9 cellular contexts compared by ENCODE assay signal in the genomic region with DNA sequence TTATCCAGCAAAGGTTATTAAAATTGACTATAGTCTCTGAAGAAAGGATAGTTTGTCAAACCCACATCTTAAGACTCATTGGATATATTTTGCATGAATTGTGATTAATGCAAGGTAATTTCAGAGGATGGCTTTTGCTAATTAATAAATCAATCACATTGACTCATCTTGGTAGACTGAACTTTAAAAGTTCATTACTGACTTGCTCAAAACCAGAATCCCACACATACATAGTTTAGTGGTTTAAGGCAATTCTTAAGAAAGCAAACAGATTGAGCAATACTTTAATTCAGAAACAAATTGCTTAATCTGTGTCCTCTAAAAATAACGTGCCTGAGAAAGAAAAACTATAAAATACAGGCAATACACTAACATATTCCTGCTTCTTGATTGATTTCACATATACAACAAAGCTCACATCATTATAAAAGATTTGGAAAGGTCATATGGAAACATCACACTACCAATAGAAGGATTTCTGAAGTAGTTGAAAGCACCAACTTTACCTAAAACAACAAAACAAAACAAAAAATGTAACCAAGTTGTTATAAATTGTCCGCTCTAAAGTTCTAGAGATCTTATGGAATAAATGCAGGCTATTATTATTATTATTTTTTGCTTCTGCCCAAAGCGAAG.
DNase-seq lines count a peak whose midpoint lies in the region; ATAC-seq and TF ChIP-seq lines count a peak whose summit lies in the region.
"Had no signal": no experiment of that assay in that cellular context is flagged by ENCODE, and none has a peak within 500 bp of the region (broad histone marks: within the 10 kb centered on the region; RNA-seq: fewer than 3 reads in every experiment).

No MANE protein-coding gene starts in this region.

- peaks cover 31 to 81% of the 10 kb centered on the region in 2 donors for H3K4me1 Mint-ChIP-seq in stimulated activated naive B cell treated with anti-CD40 and anti-IgM and Interleukin-4, amounts not matched to agents 10 μg/mL and 1 μg/mL and 100 μg/mL, for 72 hours

- H3K4me1 ChIP-seq in Peyer's patch (peaks cover 0 to 39% (median 19%) of the 10 kb centered on the region in 4 donors), ovary (ENCODE audit: insufficient read depth) (peaks cover 8% of the 10 kb centered on the region)

- peak overlapping the region in 3 of 4 donors; percentile 5 to 19 (median 17) for H3K27ac ChIP-seq in Peyer's patch
- H3K27ac ChIP-seq in ovary = peak overlapping the region in 1 of 2 donors; percentile 46
- H3K27ac ChIP-seq: 22Rv1 had no signal

- TF ChIP-seq CTCF in Peyer's patch (IDR thresholded peaks at IDR 0.05) (no peak), epithelial cell of esophagus (IDR thresholded peaks at IDR 0.05; ENCODE audit: insufficient read depth, low read depth, low read length, missing control alignments) (no peak), ovary (IDR thresholded peaks at IDR 0.05) (no peak)

- peak; percentile 49 to 54 for ATAC-seq in stimulated activated naive B cell treated with anti-CD40 and anti-IgM and Interleukin-4, amounts not matched to agents 10 μg/mL and 1 μg/mL and 100 μg/mL, for 72 hours (replicated peaks)
- no peak for ATAC-seq in HG03175 (IDR thresholded peaks at IDR 0.05; ENCODE audit: unreplicated experiment)
- ATAC-seq in GM18870 (IDR thresholded peaks at IDR 0.05; ENCODE audit: unreplicated experiment) = no peak

- no peaks in the 10 kb centered on the region for H3K27me3 Mint-ChIP-seq in stimulated activated naive B cell treated with anti-CD40 and anti-IgM and Interleukin-4, amounts not matched to agents 10 μg/mL and 1 μg/mL and 100 μg/mL, for 72 hours

- 44 to 60% (median 44%) methylated on average over 3 of the region's 3 CpGs for WGBS in ovary, 3 donors

- TF ChIP-seq POLR2A in Peyer's patch (IDR thresholded peaks at IDR 0.05) (no peak), ovary (IDR thresholded peaks at IDR 0.05) (no peak)

- H3K27me3 ChIP-seq in Peyer's patch (no peaks in the 10 kb centered on the region), ovary (no peaks in the 10 kb centered on the region)

- peak overlapping the region; percentile 75 for H3K27ac Mint-ChIP-seq in stimulated activated naive B cell treated with anti-CD40 and anti-IgM and Interleukin-4, amounts not matched to agents 10 μg/mL and 1 μg/mL and 100 μg/mL, for 72 hours

- H3K4me3 ChIP-seq in Peyer's patch (no peak overlapping the region), epithelial cell of esophagus (ENCODE audit: low read length) (no peak overlapping the region), ovary (no peak overlapping the region)

- no peaks in the 10 kb centered on the region for H3K36me3 Mint-ChIP-seq in stimulated activated naive B cell treated with anti-CD40 and anti-IgM and Interleukin-4, amounts not matched to agents 10 μg/mL and 1 μg/mL and 100 μg/mL, for 72 hours

- H3K9me3 Mint-ChIP-seq in stimulated activated naive B cell treated with anti-CD40 and anti-IgM and Interleukin-4, amounts not matched to agents 10 μg/mL and 1 μg/mL and 100 μg/mL, for 72 hours = no peaks in the 10 kb centered on the region

- intact Hi-C loops in ovary (cut with DNase I) = loop anchor here in 1 of 4 donors (5.0 to 10.0 kb wide), 2 partner anchors 168 to 216 kb away; no protein-coding TSS in a partner anchor

- DNase-seq in NOMO-1 (lab: John Stamatoyannopoulos, UW; ENCODE audit: unreplicated experiment in 2 of 2) (peak; percentile 42 to 73), NOMO-1 treated with dmso at 0.1 percent for 144 hours (lab: John Stamatoyannopoulos, UW; ENCODE audit: unreplicated experiment) (no peak), Peyer's patch (no peak), epithelial cell of esophagus (ENCODE audit: low read depth) (peak; percentile 46), ovary (no peak)
- DNase-seq in stimulated activated naive B cell treated with anti-CD40 and anti-IgM and Interleukin-4, amounts not matched to agents 10 μg/mL and 1 μg/mL and 100 μg/mL, for 72 hours = no peak

- H3K36me3 ChIP-seq in Peyer's patch (no peaks in the 10 kb centered on the region), ovary (no peaks in the 10 kb centered on the region)

- H3K4me3 Mint-ChIP-seq in stimulated activated naive B cell treated with anti-CD40 and anti-IgM and Interleukin-4, amounts not matched to agents 10 μg/mL and 1 μg/mL and 100 μg/mL, for 72 hours = peak overlapping the region; percentile 44 to 74

- H3K9me3 ChIP-seq in Peyer's patch (no peaks in the 10 kb centered on the region), ovary (no peaks in the 10 kb centered on the region)

- no peak for TF ChIP-seq EP300 in ovary (IDR thresholded peaks at IDR 0.05)

Comparison
In these comparisons a context has a peak if more than half of its experiments do, and no peak if none do; other contexts are left out.
1. DNase-seq: peak in NOMO-1 (2 of 2) and epithelial cell of esophagus (single experiment); none in NOMO-1 treated with dmso at 0.1 percent for 144 hours (single experiment), Peyer's patch (0 of 3), stimulated activated naive B cell treated with anti-CD40 and anti-IgM and Interleukin-4, amounts not matched to agents 10 μg/mL and 1 μg/mL and 100 μg/mL, for 72 hours (single experiment) and ovary (0 of 5).
2. ATAC-seq: peak in stimulated activated naive B cell treated with anti-CD40 and anti-IgM and Interleukin-4, amounts not matched to agents 10 μg/mL and 1 μg/mL and 100 μg/mL, for 72 hours (2 of 2); none in HG03175 (single experiment) and GM18870 (single experiment).